In the genomic region with DNA sequence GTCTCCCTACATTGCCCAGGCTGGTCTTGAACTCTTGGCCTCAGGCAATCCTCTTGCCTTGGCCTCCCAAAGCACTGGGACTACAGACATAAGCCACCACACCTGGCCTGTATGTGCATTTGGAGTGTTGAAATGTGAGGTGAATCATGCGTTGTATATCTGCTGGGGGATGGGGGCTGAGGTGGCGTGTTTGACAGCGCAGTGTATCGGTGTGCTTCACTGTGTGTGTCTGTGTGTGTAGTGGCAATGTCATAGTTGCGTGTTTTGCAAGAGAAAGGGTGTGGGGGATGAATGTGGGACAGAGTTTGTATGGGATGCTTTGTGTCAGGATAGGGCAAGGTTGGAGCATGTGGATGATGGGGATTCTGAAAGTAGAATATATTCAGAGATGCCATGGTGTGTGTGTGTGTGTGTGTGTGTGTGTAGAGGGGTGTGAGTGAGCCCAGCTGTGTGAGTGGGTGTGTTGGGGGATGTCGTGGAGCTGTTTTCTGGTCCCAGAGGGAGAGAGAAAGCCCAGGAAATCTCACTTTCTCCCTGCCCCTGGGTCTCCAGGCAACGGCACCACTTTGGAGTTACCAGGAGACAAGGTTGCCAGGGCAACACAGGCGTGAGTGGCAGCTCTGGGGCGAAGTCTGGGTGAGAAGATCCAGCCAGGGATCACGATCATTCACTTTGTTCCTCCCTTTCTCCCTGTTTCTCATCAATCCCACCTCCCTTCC, we compare ENCODE assay signal across 1 cellular context.
TF ChIP-seq lines count a peak whose summit lies in the region.

No MANE protein-coding gene starts in this region.

TF ChIP-seq in A549, 52 proteins besides CTCF, POLR2A, EP300 and RAD21 (continued from another document):
- TF ChIP-seq, protein P1, sequence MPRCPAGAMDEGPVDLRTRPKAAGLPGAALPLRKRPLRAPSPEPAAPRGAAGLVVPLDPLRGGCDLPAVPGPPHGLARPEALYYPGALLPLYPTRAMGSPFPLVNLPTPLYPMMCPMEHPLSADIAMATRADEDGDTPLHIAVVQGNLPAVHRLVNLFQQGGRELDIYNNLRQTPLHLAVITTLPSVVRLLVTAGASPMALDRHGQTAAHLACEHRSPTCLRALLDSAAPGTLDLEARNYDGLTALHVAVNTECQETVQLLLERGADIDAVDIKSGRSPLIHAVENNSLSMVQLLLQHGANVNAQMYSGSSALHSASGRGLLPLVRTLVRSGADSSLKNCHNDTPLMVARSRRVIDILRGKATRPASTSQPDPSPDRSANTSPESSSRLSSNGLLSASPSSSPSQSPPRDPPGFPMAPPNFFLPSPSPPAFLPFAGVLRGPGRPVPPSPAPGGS (IDR thresholded peaks at IDR 0.05), result no peak
- TF ChIP-seq HOXB5 (CRISPR knock-in tag; IDR thresholded peaks at IDR 0.05), result no peak
- no peak for TF ChIP-seq KDM5A (IDR thresholded peaks at IDR 0.05)
- TF ChIP-seq CBX8 (IDR thresholded peaks at IDR 0.05), result no peak
- no peak for TF ChIP-seq JUNB (IDR thresholded peaks at IDR 0.05)
- no peak for TF ChIP-seq TFCP2L1 (CRISPR knock-in tag; IDR thresholded peaks at IDR 0.05)
- no peak for TF ChIP-seq HDAC2 (IDR thresholded peaks at IDR 0.05)
- no peak for TF ChIP-seq MAFK (IDR thresholded peaks at IDR 0.05; ENCODE audit: partially characterized antibody)
- no peak for TF ChIP-seq CBX2 (IDR thresholded peaks at IDR 0.05; ENCODE audit: borderline replicate concordance, low read depth)
- TF ChIP-seq ZC3H11A (IDR thresholded peaks at IDR 0.05), result no peak
- no peak for TF ChIP-seq FOXS1 (CRISPR knock-in tag; IDR thresholded peaks at IDR 0.05)
